ENCODE assay signal across 6 cellular contexts in genomic region chr13:50280538-50280937, GRCh38.
"Had no signal": no experiment of that assay in that cellular context is flagged by ENCODE, and none has a peak within 500 bp of the region (broad histone marks: within the 10 kb centered on the region; RNA-seq: fewer than 3 reads in every experiment).

No MANE protein-coding gene starts in this region.

- FAIRE-seq: HTR-8/SVneo, K562 had no signal

- ATAC-seq: K562 had no signal

- H3K27ac ChIP-seq: HL-60 had no signal

- DNase-seq: IMR-90, KBM-7, KG1 had no signal

- H3K4me3 ChIP-seq: K562 had no signal
